In genomic region chr5:68593211-68593701, GRCh38 we compare ENCODE assay signal across 20 cellular contexts.
A peak's percentile ranks its signal among the peaks of the same experiment; 100 is the strongest.
DNase-seq lines count a peak whose midpoint lies in the region; ATAC-seq and TF ChIP-seq lines count a peak whose summit lies in the region.
"Had no signal": no experiment of that assay in that cellular context is flagged by ENCODE, and none has a peak within 500 bp of the region (broad histone marks: within the 10 kb centered on the region; RNA-seq: fewer than 3 reads in every experiment).

No MANE protein-coding gene starts in this region.

- H3K4me3 ChIP-seq in BLaER1 treated with 17β-estradiol and CSF1 and Interleukin-3, amounts not matched to agents 10 nM and 100 nM: no peak overlapping the region
- no peak overlapping the region for H3K4me3 ChIP-seq in HEK293 (ENCODE audit: low read depth, low read length)
- no peak overlapping the region for H3K4me3 ChIP-seq in MM.1S (ENCODE audit: low read length)
- no peak overlapping the region for H3K4me3 ChIP-seq in mucosa of descending colon
- H3K4me3 ChIP-seq: colonic mucosa, left ventricle myocardium inferior, ovary, skin epidermis, vagina had no signal

- no peak overlapping the region for H2AFZ ChIP-seq in MM.1S (ENCODE audit: low read length)

- H3K36me3 ChIP-seq in BLaER1 treated with 17β-estradiol and CSF1 and Interleukin-3, amounts not matched to agents 10 nM and 100 nM: no peaks in the 10 kb centered on the region
- no peaks in the 10 kb centered on the region for H3K36me3 ChIP-seq in HEK293 (ENCODE audit: control insufficient read depth in 2 of 2, insufficient read depth in 1 of 2, low read length in 2 of 2)
- H3K36me3 ChIP-seq in MM.1S (replicated peaks; ENCODE audit: insufficient read depth, low read length): no peaks in the 10 kb centered on the region
- H3K36me3 ChIP-seq in mucosa of descending colon (ENCODE audit: low read depth): no peaks in the 10 kb centered on the region
- H3K36me3 ChIP-seq: colonic mucosa, left ventricle myocardium inferior, ovary, vagina had no signal

- H3K27ac ChIP-seq in BLaER1 treated with 17β-estradiol and CSF1 and Interleukin-3, amounts not matched to agents 10 nM and 100 nM: no peak overlapping the region
- H3K27ac ChIP-seq in HEK293 (ENCODE audit: extremely low read depth, low read depth, low read length): peak overlapping the region; percentile 53; the same call in 1 of the 2 replicates
- H3K27ac ChIP-seq in VCaP: peak overlapping the region; percentile 78
- H3K27ac ChIP-seq in MM.1S (ENCODE audit: low read length): no peak overlapping the region
- H3K27ac ChIP-seq: colonic mucosa, left ventricle myocardium inferior, ovary, skin epidermis, vagina had no signal

- DNase-seq in left kidney (ENCODE audit: low read depth, low spot score): peak; percentile 55
- DNase-seq in MM.1S: no peak
- DNase-seq in SW 1271 (lab: John Stamatoyannopoulos, UW): no peak
- no peak for DNase-seq in mucosa of descending colon
- no peak for DNase-seq in NOMO-1 treated with dmso at 0.1 percent for 144 hours (lab: John Stamatoyannopoulos, UW; ENCODE audit: unreplicated experiment)
- DNase-seq: activated CD8-positive, alpha-beta T cell treated with anti-CD3 and anti-CD28 coated beads for 36 hours; activated naive CD4-positive, alpha-beta T cell treated with anti-CD3 and anti-CD28 coated beads, Interleukin-2, amount 50 U/mL, for 16 hours; activated T-cell treated with anti-CD3 and anti-CD28 coated beads, Interleukin-2, amount 50 U/mL, for 4 hours; colonic mucosa; COR-L47; Karpas-422; left ventricle myocardium inferior; ovary; stimulated activated CD4-positive, alpha-beta T cell treated with anti-CD3 and anti-CD28 coated beads, Interleukin-2, amount 100 ng/mL, for 48 hours had no signal

- no peaks in the 10 kb centered on the region for H3K27me3 ChIP-seq in BLaER1 treated with 17β-estradiol and CSF1 and Interleukin-3, amounts not matched to agents 10 nM and 100 nM
- no peaks in the 10 kb centered on the region for H3K27me3 ChIP-seq in MM.1S (replicated peaks; ENCODE audit: insufficient read depth, low read length)
- H3K27me3 ChIP-seq: colonic mucosa, ovary, vagina had no signal

- H3K4me2 ChIP-seq in BLaER1 treated with 17β-estradiol and CSF1 and Interleukin-3, amounts not matched to agents 10 nM and 100 nM: peak overlapping the region in 9 of 11 experiments; percentile 20 to 60 (median 41); a peak in 15 of 22 replicates
- no peak overlapping the region for H3K4me2 ChIP-seq in MM.1S (ENCODE audit: low read depth, low read length)

- H3F3A ChIP-seq in MM.1S (ENCODE audit: insufficient read depth, low read length): no peaks in the 10 kb centered on the region

- no peaks in the 10 kb centered on the region for H3K79me2 ChIP-seq in MM.1S (ENCODE audit: low read length)

- CTCF ChIA-PET in HEK293 (lab: Yijun Ruan, JAX): no interaction called here

- peaks cover 7 to 20% (median 12%) of the 10 kb centered on the region in 10 experiments; a peak in 17 of 20 replicates for H3K4me1 ChIP-seq in BLaER1 treated with 17β-estradiol and CSF1 and Interleukin-3, amounts not matched to agents 10 nM and 100 nM
- H3K4me1 ChIP-seq in HEK293 (ENCODE audit: control insufficient read depth, insufficient read depth, low read length) (0 out of 2 replicates have a peak, but pooled peaks cover 5% of the 10 kb centered on the region), MM.1S (ENCODE audit: low read length) (no peaks in the 10 kb centered on the region), mucosa of descending colon (ENCODE audit: low read depth) (no peaks in the 10 kb centered on the region)
- H3K4me1 ChIP-seq: colonic mucosa, left ventricle myocardium inferior had no signal

- intact Hi-C loops in mucosa of descending colon (cut with DNase I, micrococcal nuclease): no loop called here

- TF ChIP-seq CTCF in HEK293 (tag by site-specific recombination; IDR thresholded peaks at IDR 0.05) (no peak), VCaP (conservative IDR thresholded peaks at IDR 0.05) (no peak), MM.1S (IDR thresholded peaks at IDR 0.05; ENCODE audit: low read length) (no peak), mucosa of descending colon (IDR thresholded peaks at IDR 0.05) (no peak)

- POLR2A ChIA-PET in HEK293 (lab: Yijun Ruan, JAX): no interaction called here

- H3K9me3 ChIP-seq in BLaER1 treated with 17β-estradiol and CSF1 and Interleukin-3, amounts not matched to agents 10 nM and 100 nM (replicated peaks in 1 of 11): peaks cover 0 to 13% (median 7%) of the 10 kb centered on the region in 11 experiments; a peak in 15 of 22 replicates
- H3K9me3 ChIP-seq in HEK293 (ENCODE audit: control insufficient read depth, insufficient read depth, low read depth, low read length): no peaks in the 10 kb centered on the region
- H3K9me3 ChIP-seq in MM.1S (replicated peaks; ENCODE audit: insufficient read depth, low read length): no peaks in the 10 kb centered on the region
- no peaks in the 10 kb centered on the region for H3K9me3 ChIP-seq in mucosa of descending colon
- H3K9me3 ChIP-seq: colonic mucosa, left ventricle myocardium inferior, ovary, vagina had no signal

- H4K20me1 ChIP-seq in BLaER1 treated with 17β-estradiol and CSF1 and Interleukin-3, amounts not matched to agents 10 nM and 100 nM: no peaks in the 10 kb centered on the region
- H4K20me1 ChIP-seq in MM.1S (ENCODE audit: insufficient read depth, low read length): no peaks in the 10 kb centered on the region

- no peak overlapping the region for H3K9ac ChIP-seq in BLaER1 treated with 17β-estradiol and CSF1 and Interleukin-3, amounts not matched to agents 10 nM and 100 nM
- H3K9ac ChIP-seq in MM.1S (ENCODE audit: low read length): no peak overlapping the region

- no peaks in the 10 kb centered on the region for H3K9me2 ChIP-seq in MM.1S (replicated peaks; ENCODE audit: insufficient read depth, low read length)

- no peak for ATAC-seq in mucosa of descending colon
- ATAC-seq: activated CD8-positive, alpha-beta T cell treated with anti-CD3 and anti-CD28 coated beads for 36 hours; activated T-cell treated with anti-CD3 and anti-CD28 coated beads, Interleukin-2, amount 50 U/mL, for 4 hours; Right ventricle myocardium inferior had no signal

TF ChIP-seq in HEK293, 187 proteins besides CTCF, POLR2A, EP300 and RAD21:
- no peak for TF ChIP-seq ZBTB48 (tag by site-specific recombination; IDR thresholded peaks at IDR 0.05)
- TF ChIP-seq PRDM10 (tag by site-specific recombination; IDR thresholded peaks at IDR 0.05): peak; percentile 81

Comparison
In these comparisons a context has a peak if more than half of its experiments do, and no peak if none do; other contexts are left out.
1. H3K27ac ChIP-seq: peak in HEK293 (single experiment) and VCaP (single experiment); none in BLaER1 treated with 17β-estradiol and CSF1 and Interleukin-3, amounts not matched to agents 10 nM and 100 nM (0 of 11) and MM.1S (single experiment).